In the genomic region with DNA sequence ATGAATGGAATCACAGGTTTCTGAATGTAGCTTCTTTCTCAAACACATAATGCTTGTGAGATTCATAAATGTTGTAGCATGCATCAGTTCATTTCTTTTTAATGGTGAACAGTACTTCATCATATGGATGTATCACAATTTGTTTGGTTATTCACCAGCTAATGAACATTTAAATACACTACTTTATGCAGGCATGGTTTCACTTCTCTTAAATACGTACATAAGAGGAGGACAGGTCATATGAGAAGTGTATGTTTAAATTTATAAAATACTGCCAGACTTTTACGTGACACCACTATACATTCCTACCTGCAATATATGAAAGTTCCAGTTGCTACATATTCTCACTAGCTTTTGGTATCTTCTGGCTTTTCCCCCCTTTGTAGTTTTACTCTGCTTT, we compare ENCODE assay signal across 16 cellular contexts.
DNase-seq lines count a peak whose midpoint lies in the region; ATAC-seq, FAIRE-seq and TF ChIP-seq lines count a peak whose summit lies in the region.
"Had no signal": no experiment of that assay in that cellular context is flagged by ENCODE, and none has a peak within 500 bp of the region (broad histone marks: within the 10 kb centered on the region; RNA-seq: fewer than 3 reads in every experiment).

No MANE protein-coding gene starts in this region.

- TF ChIP-seq EP300 in K562 (IDR thresholded peaks at IDR 0.05; ENCODE audit: low read length) = no peak

- no peak overlapping the region for H3K4me2 ChIP-seq in K562 (ENCODE audit: insufficient read depth, low read length)

- H2AFZ ChIP-seq in K562 (ENCODE audit: low read depth, low read length) = no peak overlapping the region

- no peak overlapping the region for H3K9ac ChIP-seq in K562 (ENCODE audit: insufficient read depth in 1 of 2, low read depth in 2 of 2, low read length in 2 of 2)

- H3K9me3 ChIP-seq in K562 (replicated peaks; ENCODE audit: control insufficient read depth, insufficient read depth, low read depth, low read length) = no peaks in the 10 kb centered on the region
- H3K9me3 ChIP-seq: Caco-2, SJSA1 had no signal

- no peak for TF ChIP-seq CTCF in K562 (IDR thresholded peaks at IDR 0.05 in 2 of 3, conservative IDR thresholded peaks at IDR 0.05 in 1 of 3; ENCODE audit: insufficient read depth in 2 of 3, low read depth in 1 of 3, low read length in 3 of 3)

- H4K20me1 ChIP-seq in K562 (replicated peaks; ENCODE audit: control insufficient read depth, insufficient read depth, low read length) = no peaks in the 10 kb centered on the region

- CTCF ChIA-PET in K562 (lab: Yijun Ruan, JAX; ENCODE audit: low intra/inter-chr PET ratio) = no interaction called here

- no TSS peak for BruUV-seq in K562 (replicated peaks; lab: Mats Ljungman, UMichigan)

- H3K27me3 ChIP-seq in K562 (ENCODE audit: control insufficient read depth in 2 of 2, insufficient read depth in 2 of 2, low read length in 2 of 2) = no peaks in the 10 kb centered on the region
- H3K27me3 ChIP-seq: heart left ventricle, SJSA1 had no signal

- DNase-seq in K562 (ENCODE audit: extremely low read depth in 1 of 4, low spot score in 3 of 4) = no peak
- no peak for DNase-seq in SIG-M5 treated with dmso at 0.1 percent for 504 hours (lab: John Stamatoyannopoulos, UW; ENCODE audit: unreplicated experiment)
- DNase-seq in central memory CD4-positive, alpha-beta T cell = no peak
- no peak for DNase-seq in head of caudate nucleus
- DNase-seq in DMS114 treated with DMSO at 0.1 percent for 48 hours (lab: John Stamatoyannopoulos, UW; ENCODE audit: unreplicated experiment) = no peak
- DNase-seq: activated CD4-positive, alpha-beta T cell treated with anti-CD3 and anti-CD28 coated beads for 4 hours; activated naive CD4-positive, alpha-beta T cell treated with anti-CD3 and anti-CD28 coated beads, Interleukin-2, amount 50 U/mL, for 16 hours; Caco-2; heart left ventricle; NCI-H226 had no signal

- 0 out of 2 replicates have a peak, but pooled peaks have one; percentile 19 for TF ChIP-seq POLR2A in K562 (conservative IDR thresholded peaks at IDR 0.05)

- H3K4me1 ChIP-seq in K562 (replicated peaks in 1 of 2; ENCODE audit: control insufficient read depth in 2 of 2, insufficient read depth in 2 of 2, low read length in 2 of 2) = no peaks in the 10 kb centered on the region; a peak in 1 of 5 replicates
- H3K4me1 ChIP-seq: Caco-2, SJSA1 had no signal

- intact Hi-C loops in K562 (cut with micrococcal nuclease) (no loop called here), head of caudate nucleus (cut with DNase I) (no loop called here)

- H3K79me2 ChIP-seq in K562 (ENCODE audit: control insufficient read depth, insufficient read depth, low read length) = peaks cover 95% of the 10 kb centered on the region

- ATAC-seq in GM18520 (IDR thresholded peaks at IDR 0.05; ENCODE audit: unreplicated experiment) (peak; percentile 55), GM21526 (IDR thresholded peaks at IDR 0.05; ENCODE audit: low FRiP score, unreplicated experiment) (peak; percentile 70), HG03108 (IDR thresholded peaks at IDR 0.05; ENCODE audit: unreplicated experiment) (peak; percentile 61), K562 (peak; percentile 39)
- ATAC-seq: heart left ventricle, HepG2 had no signal

- H3K36me3 ChIP-seq in K562 (ENCODE audit: control insufficient read depth, insufficient read depth, low read length) = peaks cover 29% of the 10 kb centered on the region; the same call in 1 of the 3 replicates

- in situ Hi-C loops in K562 (cut with MboI) = no loop called here

- POLR2A ChIA-PET in K562 (lab: Yijun Ruan, JAX) = interaction anchor here (1.1 kb wide), 1 partner anchor 12 kb away, joined by 5 read pairs; no protein-coding TSS in a partner anchor

- no peak for TF ChIP-seq RAD21 in K562 (CRISPR knock-in tag; conservative IDR thresholded peaks at IDR 0.05 in 1 of 2, IDR thresholded peaks at IDR 0.05 in 1 of 2)

- no peaks in the 10 kb centered on the region for H3K9me1 ChIP-seq in K562 (ENCODE audit: control insufficient read depth, insufficient read depth, low read length)

- WGBS in K562 (ENCODE audit: insufficient coverage, low coverage, missing lambda C conversion rate) = 85% methylated on average over 2 of the region's 2 CpGs

- FAIRE-seq in K562 (lab: Jason Lieb, UNC) = no peak
- FAIRE-seq: HepG2 had no signal

- no peak overlapping the region; the same call in 2 of the 3 replicates for H3K27ac ChIP-seq in K562 (ENCODE audit: extremely low read depth, low read depth, low read length)
- H3K27ac ChIP-seq: heart left ventricle, SJSA1 had no signal

- H3K4me3 ChIP-seq in K562 = no peak overlapping the region
- H3K4me3 ChIP-seq: heart left ventricle, lung, SJSA1 had no signal

TF ChIP-seq in K562, 482 proteins besides CTCF, POLR2A, EP300 and RAD21:
- no peak for TF ChIP-seq VEZF1 (CRISPR knock-in tag; IDR thresholded peaks at IDR 0.05)
- no peak for TF ChIP-seq ZNF766 (CRISPR knock-in tag; conservative IDR thresholded peaks at IDR 0.05)
